Comparison of ENCODE assay signal across 1 cellular context in genomic region chr4:9812530-9813340, GRCh38.
TF ChIP-seq lines count a peak whose summit lies in the region.

No MANE protein-coding gene starts in this region.

TF ChIP-seq in SK-N-SH treated with all-trans-retinoic acid at 6 μM for 48 hours, 23 proteins besides CTCF, POLR2A, EP300 and RAD21 (continued from another document):
- TF ChIP-seq, protein P1, sequence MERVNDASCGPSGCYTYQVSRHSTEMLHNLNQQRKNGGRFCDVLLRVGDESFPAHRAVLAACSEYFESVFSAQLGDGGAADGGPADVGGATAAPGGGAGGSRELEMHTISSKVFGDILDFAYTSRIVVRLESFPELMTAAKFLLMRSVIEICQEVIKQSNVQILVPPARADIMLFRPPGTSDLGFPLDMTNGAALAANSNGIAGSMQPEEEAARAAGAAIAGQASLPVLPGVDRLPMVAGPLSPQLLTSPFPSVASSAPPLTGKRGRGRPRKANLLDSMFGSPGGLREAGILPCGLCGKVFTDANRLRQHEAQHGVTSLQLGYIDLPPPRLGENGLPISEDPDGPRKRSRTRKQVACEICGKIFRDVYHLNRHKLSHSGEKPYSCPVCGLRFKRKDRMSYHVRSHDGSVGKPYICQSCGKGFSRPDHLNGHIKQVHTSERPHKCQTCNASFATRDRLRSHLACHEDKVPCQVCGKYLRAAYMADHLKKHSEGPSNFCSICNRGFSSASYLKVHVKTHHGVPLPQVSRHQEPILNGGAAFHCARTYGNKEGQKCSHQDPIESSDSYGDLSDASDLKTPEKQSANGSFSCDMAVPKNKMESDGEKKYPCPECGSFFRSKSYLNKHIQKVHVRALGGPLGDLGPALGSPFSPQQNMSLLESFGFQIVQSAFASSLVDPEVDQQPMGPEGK (CRISPR knock-in tag; IDR thresholded peaks at IDR 0.05; ENCODE audit: borderline replicate concordance), result no peak
TF ChIP-seq in SK-N-SH treated with all-trans-retinoic acid at 6 μM for 48 hours: peak in this region for 0.
